ENCODE assay signal across 20 cellular contexts in the genomic region with DNA sequence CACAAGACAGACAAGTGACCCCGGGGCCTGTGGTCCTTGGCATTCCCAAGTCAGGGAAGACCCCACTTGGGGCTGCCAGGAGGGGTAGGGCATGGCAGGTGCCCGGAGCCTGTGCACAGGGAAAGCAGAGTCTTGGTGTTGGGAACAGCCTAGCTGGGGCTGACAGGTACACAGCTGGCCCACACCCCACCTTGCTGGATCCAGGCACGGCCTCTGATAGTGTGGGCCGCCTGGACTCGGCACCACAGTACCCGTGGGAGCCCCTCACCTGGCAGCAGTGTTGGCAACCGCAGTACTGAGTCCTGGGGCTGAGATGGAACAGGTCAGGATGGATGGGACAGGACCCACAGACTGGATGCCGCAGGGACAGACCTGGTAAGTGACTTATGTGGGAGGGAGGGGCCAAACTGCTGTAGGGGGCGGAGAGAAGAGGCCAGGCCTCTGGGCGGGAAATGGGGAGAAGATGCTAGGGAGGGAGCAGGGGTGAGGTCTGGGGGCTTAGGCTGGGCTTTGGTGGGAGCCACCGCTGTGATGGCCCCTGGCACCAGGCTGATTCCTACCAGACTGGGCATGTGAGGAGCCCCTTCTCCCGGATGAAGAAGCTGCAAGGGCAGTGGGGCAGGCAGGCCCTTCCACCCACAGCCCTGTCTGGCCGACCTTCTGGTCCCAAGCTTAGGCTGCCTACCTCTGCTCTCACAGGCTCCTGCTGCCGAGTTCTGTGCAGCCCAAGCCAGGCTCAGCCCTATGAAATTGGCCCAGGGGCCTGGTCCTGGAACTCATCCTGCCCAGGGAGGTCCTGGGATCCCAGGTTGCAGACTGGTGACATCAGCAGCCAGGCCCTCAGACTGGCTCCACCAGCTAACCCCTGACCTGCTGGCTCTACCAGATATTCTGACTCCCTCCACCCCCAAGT. TPM values are rescaled to one million over a fixed set of nuclear protein-coding genes. Genes with fewer than 3 reads are reported as not detected.
DNase-seq lines count a peak whose midpoint lies in the region; ATAC-seq and TF ChIP-seq lines count a peak whose summit lies in the region.
"Had no signal": no experiment of that assay in that cellular context is flagged by ENCODE, and none has a peak within 500 bp of the region (broad histone marks: within the 10 kb centered on the region; RNA-seq: fewer than 3 reads in every experiment).

A gene (minus strand): TSS at position 357 of the 913 bp plus-strand sequence. CDS start 825 bp downstream, outside the sequence.

- intact Hi-C loops in natural killer cell (cut with micrococcal nuclease), result no loop called here

- H3K27me3 Mint-ChIP-seq in activated T-helper 17 cell treated with anti-CD3 and anti-CD28 coated beads, Interleukin-2, amount 50 U/mL, for 72 hours, result no peaks in the 10 kb centered on the region
- no peaks in the 10 kb centered on the region for H3K27me3 Mint-ChIP-seq in natural killer cell (ENCODE audit: low read depth in 2 of 2)
- H3K27me3 Mint-ChIP-seq: activated CD4-positive, alpha-beta memory T cell treated with anti-CD3 and anti-CD28 coated beads for 36 hours had no signal

- TF ChIP-seq CTCF in natural killer cell (IDR thresholded peaks at IDR 0.05), result no peak

- H3K36me3 ChIP-seq in H7 (replicated peaks; ENCODE audit: control insufficient read depth, insufficient read depth, low read length), result peaks cover 2% of the 10 kb centered on the region; the same call in 1 of the 2 replicates
- H3K36me3 ChIP-seq: ovary had no signal

- peak within 1 kb of the TSS; percentile 13 to 82 (median 65) for H3K27ac ChIP-seq in skin epidermis
- H3K27ac ChIP-seq in substantia nigra (ENCODE audit: low read depth, low read length, poor library complexity, severe bottlenecking), result no peak within 1 kb of the TSS
- H3K27ac ChIP-seq: BLaER1, heart left ventricle, ovary, thoracic aorta had no signal

- H3K36me3 Mint-ChIP-seq in activated T-helper 17 cell treated with anti-CD3 and anti-CD28 coated beads, Interleukin-2, amount 50 U/mL, for 72 hours (ENCODE audit: low read depth), result peaks cover 28% of the 10 kb centered on the region
- H3K36me3 Mint-ChIP-seq in natural killer cell, result peaks cover 11% of the 10 kb centered on the region

- H3K4me3 ChIP-seq in H7 (ENCODE audit: insufficient read depth, low read depth, low read length), result no peak within 1 kb of the TSS
- peak within 1 kb of the TSS in 5 of 7 experiments; percentile 1 to 23 (median 11) for H3K4me3 ChIP-seq in skin epidermis
- H3K4me3 ChIP-seq: adrenal gland, BLaER1, heart left ventricle, ovary, thoracic aorta had no signal

- ATAC-seq in activated T-helper 17 cell treated with anti-CD3 and anti-CD28 coated beads, Interleukin-2, amount 50 U/mL, for 72 hours (replicated peaks), result no peak
- no peak for ATAC-seq in natural killer cell
- ATAC-seq: heart left ventricle had no signal

- H3K27me3 ChIP-seq in H7 (ENCODE audit: control insufficient read depth, insufficient read depth, low read length), result no peaks in the 10 kb centered on the region
- H3K27me3 ChIP-seq: adrenal gland, BLaER1, heart left ventricle, ovary had no signal

- H3K4me1 Mint-ChIP-seq in activated T-helper 17 cell treated with anti-CD3 and anti-CD28 coated beads, Interleukin-2, amount 50 U/mL, for 72 hours, result peaks cover 4% of the 10 kb centered on the region
- H3K4me1 Mint-ChIP-seq in natural killer cell, result peaks cover 0 to 6% of the 10 kb centered on the region in 2 donors

- DNase-seq in H7, result peak; percentile 84
- peak; percentile 95 for DNase-seq in islet precursor cell
- DNase-seq in natural killer cell, result no peak
- DNase-seq in substantia nigra (lab: John Stamatoyannopoulos, UW), result no peak
- DNase-seq in CD1c-positive myeloid dendritic cell (ENCODE audit: extremely low spot score), result no peak
- DNase-seq: activated CD4-positive, alpha-beta memory T cell treated with anti-CD3 and anti-CD28 coated beads for 36 hours; activated T-cell treated with anti-CD3 and anti-CD28 coated beads, Interleukin-2, amount 50 U/mL, for 48 hours; adrenal gland; caudate nucleus; DMS 273 treated with DMSO at 0.1 percent for 48 hours; NCI-H1694; NK-92 treated with Interleukin-12 subunit alpha and Interleukin-12 subunit beta, amount 100 ng/mL, for 24 hours; ovary; stimulated activated CD4-positive, alpha-beta T cell treated with anti-CD3 and anti-CD28 coated beads, Interleukin-4, amount 100 ng/mL, for 4 hours; stimulated activated CD8-positive, alpha-beta memory T cell treated with anti-CD3 and anti-CD28 coated beads, Interleukin-4, amount 100 ng/mL, for 48 hours had no signal

- H3K4me3 Mint-ChIP-seq in activated T-helper 17 cell treated with anti-CD3 and anti-CD28 coated beads, Interleukin-2, amount 50 U/mL, for 72 hours, result no peak within 1 kb of the TSS
- no peak within 1 kb of the TSS for H3K4me3 Mint-ChIP-seq in natural killer cell
- H3K4me3 Mint-ChIP-seq: activated CD4-positive, alpha-beta memory T cell treated with anti-CD3 and anti-CD28 coated beads for 36 hours had no signal

- no peak within 1 kb of the TSS for H3K27ac Mint-ChIP-seq in activated T-helper 17 cell treated with anti-CD3 and anti-CD28 coated beads, Interleukin-2, amount 50 U/mL, for 72 hours
- no peak within 1 kb of the TSS for H3K27ac Mint-ChIP-seq in natural killer cell
- H3K27ac Mint-ChIP-seq: activated CD4-positive, alpha-beta memory T cell treated with anti-CD3 and anti-CD28 coated beads for 36 hours had no signal

- no peaks in the 10 kb centered on the region for H3K9me3 Mint-ChIP-seq in activated T-helper 17 cell treated with anti-CD3 and anti-CD28 coated beads, Interleukin-2, amount 50 U/mL, for 72 hours
- H3K9me3 Mint-ChIP-seq in natural killer cell, result no peaks in the 10 kb centered on the region
- H3K9me3 Mint-ChIP-seq: activated CD4-positive, alpha-beta memory T cell treated with anti-CD3 and anti-CD28 coated beads for 36 hours had no signal

RNA-seq across cellular contexts. Expression of the gene that starts here (rescaled TPM):
- 0.21 and 3.1 TPM in 2 replicates for total RNA-seq in H7 (2014; rRNA removed; shearing (Covaris generic))
- total RNA-seq in activated T-helper 17 cell treated with anti-CD3 and anti-CD28 coated beads, Interleukin-2, amount 50 U/mL, for 72 hours, result 10 to 100 TPM; 16.1 to 18.2 TPM
- total RNA-seq in natural killer cell, result 1 to 10 TPM; 1.7 to 4.9 (median 4.7) TPM

Comparison
In these comparisons a context has a peak if more than half of its experiments do, and no peak if none do; other contexts are left out.
1. DNase-seq: peak in H7 (single experiment) and islet precursor cell (single experiment); none in natural killer cell (single experiment), substantia nigra (0 of 49) and CD1c-positive myeloid dendritic cell (single experiment).